21 cellular contexts compared by ENCODE assay signal in genomic region chr10:132075909-132076577, GRCh38. TPM values are rescaled to one million over a fixed set of nuclear protein-coding genes. Genes with fewer than 3 reads are reported as not detected.
"Had no signal": no experiment of that assay in that cellular context is flagged by ENCODE, and none has a peak within 500 bp of the region (broad histone marks: within the 10 kb centered on the region; RNA-seq: fewer than 3 reads in every experiment).

No MANE protein-coding gene starts in this region.

- H3K4me3 ChIP-seq: MG63 had no signal

- H3K36me3 ChIP-seq: MG63 had no signal

- DNase-seq: Karpas-422, KBM-7, MG63, NCI-H1092, NCI-H1105 treated with DMSO at 0.1 percent for 48 hours, NCI-H1436, NCI-H187, NCI-H2029, NCI-H2081 treated with DMSO at 0.1 percent for 48 hours, NCI-H2171, NCI-H226, NCI-H446, NCI-H510A, NCI-H524 treated with DMSO at 0.1 percent for 48 hours, NCI-H69, NCI-H774, SHP77, SK-N-SH, SW 1271 had no signal

- H3K27ac ChIP-seq: RWPE1 had no signal

- H3K9me3 ChIP-seq: MG63, SK-N-SH had no signal

- H3K4me2 ChIP-seq: SK-N-SH had no signal

- H3K9ac ChIP-seq: SK-N-SH had no signal

RNA-seq across cellular contexts. Expression of gene JAKMIP3, which starts 10.3 kb away (rescaled TPM):
- polyA plus RNA-seq: IgD-negative memory B cell had no signal
